Comparison of ENCODE assay signal across 22 cellular contexts in genomic region chr3:122512284-122512683, GRCh38. TPM values are rescaled to one million over a fixed set of nuclear protein-coding genes. Genes with fewer than 3 reads are reported as not detected.
DNase-seq lines count a peak whose midpoint lies in the region; ATAC-seq and TF ChIP-seq lines count a peak whose summit lies in the region.
"Had no signal": no experiment of that assay in that cellular context is flagged by ENCODE, and none has a peak within 500 bp of the region (broad histone marks: within the 10 kb centered on the region; RNA-seq: fewer than 3 reads in every experiment).

No MANE protein-coding gene starts in this region.

- peaks cover 34% of the 10 kb centered on the region for H3K4me1 ChIP-seq in CD4-positive, CD25-positive, alpha-beta regulatory T cell (ENCODE audit: control insufficient read depth, insufficient read depth, low read length, poor library complexity, severe bottlenecking)
- H3K4me1 ChIP-seq in mammary epithelial cell (ENCODE audit: insufficient read depth, low read length) = peaks cover 17% of the 10 kb centered on the region

- no peak overlapping the region for H3K27ac Mint-ChIP-seq in CD4-positive, CD25-positive, alpha-beta regulatory T cell
- no peak overlapping the region for H3K27ac Mint-ChIP-seq in HFFc6
- H3K27ac Mint-ChIP-seq: activated CD8-positive, alpha-beta T cell treated with anti-CD3 and anti-CD28 coated beads, Interleukin-2, amount 10 ng/mL, durations not matched to agents 7 days and 5 days had no signal

- H3K4me3 Mint-ChIP-seq in CD4-positive, CD25-positive, alpha-beta regulatory T cell = peak overlapping the region in 3 of 4 donors; percentile 31 to 92 (median 53)
- 0 out of 2 replicates have a peak overlapping the region, but pooled peaks have one; percentile 9 for H3K4me3 Mint-ChIP-seq in HFFc6

- ATAC-seq in CD4-positive, CD25-positive, alpha-beta regulatory T cell (ENCODE audit: low read depth in 2 of 2) = no peak
- no peak for ATAC-seq in HG03442 (IDR thresholded peaks at IDR 0.05; ENCODE audit: unreplicated experiment)
- ATAC-seq: activated CD8-positive, alpha-beta T cell treated with anti-CD3 and anti-CD28 coated beads, Interleukin-2, amount 10 ng/mL, durations not matched to agents 7 days and 5 days; Right ventricle myocardium inferior had no signal

- H3K27ac ChIP-seq in CD4-positive, CD25-positive, alpha-beta regulatory T cell (ENCODE audit: insufficient read depth, low read length, poor library complexity, severe bottlenecking) = no peak overlapping the region
- H3K27ac ChIP-seq in mammary epithelial cell (ENCODE audit: insufficient read depth, low read depth, low read length) (no peak overlapping the region), neural cell (ENCODE audit: low read length) (no peak overlapping the region)
- H3K27ac ChIP-seq: adrenal gland, ovary, skin epidermis had no signal

- intact Hi-C loops in mammary epithelial cell (cut with micrococcal nuclease) = no loop called here
- intact Hi-C loops in cardiac septum (cut with DNase I) = no loop called here

- H3K4me3 ChIP-seq in CD4-positive, CD25-positive, alpha-beta regulatory T cell (ENCODE audit: low read depth, low read length) = no peak overlapping the region
- H3K4me3 ChIP-seq in mammary epithelial cell (replicated peaks in 1 of 3; ENCODE audit: insufficient read depth in 1 of 3, low read depth in 2 of 3, low read length in 3 of 3) = no peak overlapping the region
- H3K4me3 ChIP-seq in neural cell (ENCODE audit: low read length) = no peak overlapping the region
- H3K4me3 ChIP-seq: adrenal gland, HAP-1, ovary, skin epidermis had no signal

- H3K79me2 ChIP-seq in mammary epithelial cell (ENCODE audit: insufficient read depth, low read length) (peaks cover 72% of the 10 kb centered on the region), neural cell (replicated peaks; ENCODE audit: insufficient read depth, low read length) (peaks cover 65% of the 10 kb centered on the region)

- peaks cover 46 to 74% (median 53%) of the 10 kb centered on the region in 4 donors for H3K4me1 Mint-ChIP-seq in CD4-positive, CD25-positive, alpha-beta regulatory T cell
- peaks cover 57% of the 10 kb centered on the region for H3K4me1 Mint-ChIP-seq in HFFc6 (ENCODE audit: low read depth)

- H3K27me3 ChIP-seq in CD4-positive, CD25-positive, alpha-beta regulatory T cell (ENCODE audit: control insufficient read depth, insufficient read depth, low read length) = no peaks in the 10 kb centered on the region
- H3K27me3 ChIP-seq in mammary epithelial cell (ENCODE audit: insufficient read depth, low read length) (no peaks in the 10 kb centered on the region), neural cell (ENCODE audit: insufficient read depth, low read depth, low read length) (no peaks in the 10 kb centered on the region)
- H3K27me3 ChIP-seq: adrenal gland, ovary had no signal

- WGBS in mammary epithelial cell (ENCODE audit: low coverage, missing lambda C conversion rate) = 89% methylated on average over 15 of the region's 15 CpGs

- peaks cover 9% of the 10 kb centered on the region for H3K36me3 Mint-ChIP-seq in CD4-positive, CD25-positive, alpha-beta regulatory T cell
- H3K36me3 Mint-ChIP-seq in HFFc6 (ENCODE audit: low read depth) = peaks cover 15% of the 10 kb centered on the region; the same call in 1 of the 2 replicates

- no peak for TF ChIP-seq CTCF in HFFc6 (IDR thresholded peaks at IDR 0.05)
- no peak for TF ChIP-seq CTCF in mammary epithelial cell (conservative IDR thresholded peaks at IDR 0.05 in 1 of 2, IDR thresholded peaks at IDR 0.05 in 1 of 2; ENCODE audit: extremely low read depth in 1 of 2, insufficient read depth in 1 of 2, low read depth in 1 of 2, low read length in 2 of 2)
- TF ChIP-seq CTCF in neural cell (IDR thresholded peaks at IDR 0.05; ENCODE audit: poor library complexity, severe bottlenecking) = no peak

- no peaks in the 10 kb centered on the region for H3K9me2 ChIP-seq in neural cell (ENCODE audit: insufficient read depth, low read length)

- H3K9me3 ChIP-seq in CD4-positive, CD25-positive, alpha-beta regulatory T cell (ENCODE audit: control insufficient read depth in 2 of 2, low read length in 2 of 2) = no peaks in the 10 kb centered on the region
- H3K9me3 ChIP-seq in mammary epithelial cell (replicated peaks; ENCODE audit: insufficient read depth, low read length) (no peaks in the 10 kb centered on the region), neural cell (ENCODE audit: low read length) (no peaks in the 10 kb centered on the region)
- H3K9me3 ChIP-seq: HAP-1, ovary had no signal

- no peaks in the 10 kb centered on the region for H3K36me3 ChIP-seq in CD4-positive, CD25-positive, alpha-beta regulatory T cell (ENCODE audit: control insufficient read depth, insufficient read depth, low read length)
- no peaks in the 10 kb centered on the region for H3K36me3 ChIP-seq in mammary epithelial cell (ENCODE audit: insufficient read depth, low read length)
- no peaks in the 10 kb centered on the region for H3K36me3 ChIP-seq in neural cell (ENCODE audit: insufficient read depth, low read length)
- H3K36me3 ChIP-seq: adrenal gland, ovary had no signal

- CTCF ChIA-PET in mammary epithelial cell (lab: Charles Lee; ENCODE audit: low non-redundant PET) = no interaction called here

- no TSS peak for BruUV-seq in mammary epithelial cell (replicated peaks; lab: Mats Ljungman, UMichigan)

- TF ChIP-seq EP300 in neural cell (conservative IDR thresholded peaks at IDR 0.05; ENCODE audit: poor library complexity, severe bottlenecking) = no peak

- H3K27me3 Mint-ChIP-seq in CD4-positive, CD25-positive, alpha-beta regulatory T cell = peaks cover 13% of the 10 kb centered on the region
- H3K27me3 Mint-ChIP-seq in HFFc6 (ENCODE audit: insufficient read depth) = no peaks in the 10 kb centered on the region
- H3K27me3 Mint-ChIP-seq: memory B cell had no signal

- in situ Hi-C loops in mammary epithelial cell (cut with MboI; ENCODE audit: low sequenced_read_pairs in 2 of 2) = no loop called here

- no peak for DNase-seq in CD4-positive, CD25-positive, alpha-beta regulatory T cell
- no peak for DNase-seq in HFFc6
- DNase-seq in mammary epithelial cell = no peak
- DNase-seq in NCI-H2196 (lab: John Stamatoyannopoulos, UW; ENCODE audit: unreplicated experiment) = no peak
- no peak for DNase-seq in inferior parietal cortex (ENCODE audit: extremely low spot score)
- no peak for DNase-seq in cardiac septum (ENCODE audit: low spot score)
- DNase-seq: activated CD8-positive, alpha-beta T cell treated with anti-CD3 and anti-CD28 coated beads, Interleukin-2, amount 10 ng/mL, durations not matched to agents 7 days and 5 days; adrenal gland; Calu3; caudate nucleus; effector CD8-positive, alpha-beta T cell; KG1; NCI-H1105; NCI-H524 treated with DMSO at 0.1 percent for 48 hours; ovary; stimulated activated CD4-positive, alpha-beta T cell treated with anti-CD3 and anti-CD28 coated beads, Interleukin-4, amount 100 ng/mL, for 24 hours had no signal

- H2AFZ ChIP-seq in mammary epithelial cell (ENCODE audit: low read depth, low read length) (no peak overlapping the region), neural cell (ENCODE audit: low read depth, low read length) (no peak overlapping the region)

- TF ChIP-seq RAD21 in neural cell (conservative IDR thresholded peaks at IDR 0.05) = no peak

- H3K9ac ChIP-seq in mammary epithelial cell (ENCODE audit: insufficient read depth, low read length) = no peak overlapping the region
- no peak overlapping the region for H3K9ac ChIP-seq in neural cell (ENCODE audit: low read length)

- peaks cover 5% of the 10 kb centered on the region for H3F3A ChIP-seq in neural cell (ENCODE audit: insufficient read depth, low read length, poor library complexity, severe bottlenecking)

- peak overlapping the region; percentile 75 for H3K4me2 ChIP-seq in mammary epithelial cell (ENCODE audit: insufficient read depth, low read depth, low read length)
- H3K4me2 ChIP-seq in neural cell (ENCODE audit: low read length) = peak overlapping the region; percentile 59

- dilution Hi-C loops in mammary epithelial cell (cut with HindIII; ENCODE audit: low sequenced_read_pairs) = no loop called here

- peaks cover 0 to 2% (median 0%) of the 10 kb centered on the region in 7 donors for H3K9me3 Mint-ChIP-seq in CD4-positive, CD25-positive, alpha-beta regulatory T cell
- H3K9me3 Mint-ChIP-seq in HFFc6 = no peaks in the 10 kb centered on the region

- H4K20me1 ChIP-seq in mammary epithelial cell (ENCODE audit: insufficient read depth, low read length) = peaks cover 10% of the 10 kb centered on the region
- peaks cover 3% of the 10 kb centered on the region for H4K20me1 ChIP-seq in neural cell (ENCODE audit: insufficient read depth)

TF ChIP-seq in neural cell, 6 proteins besides CTCF, POLR2A, EP300 and RAD21 (continues in another document):
- no peak for TF ChIP-seq SMC3 (conservative IDR thresholded peaks at IDR 0.05; ENCODE audit: poor library complexity)
- no peak for TF ChIP-seq TAF1 (IDR thresholded peaks at IDR 0.05; ENCODE audit: low read depth)

RNA-seq across cellular contexts. Expression of gene KPNA1, which starts 2.5 kb away (rescaled TPM):
- 57.8 TPM for total RNA-seq in CD4-positive, CD25-positive, alpha-beta regulatory T cell
- polyA plus RNA-seq in CD4-positive, CD25-positive, alpha-beta regulatory T cell = 10 to 100 TPM; 41.4 to 50.0 (median 43.8) TPM
- total RNA-seq in HFFc6 (2021; fragmentation: NEBNext Ultra II Directional; extraction: Animal tissue kit (Norgen Biotek cat#: 25700)) = 100 to 1,000 TPM in 3 of 6 experiments, 10 to 100 TPM in 3; 93.5 to 105 (median 98.1) TPM
- total RNA-seq in mammary epithelial cell (10 to 100 TPM; 70.0 to 95.3 TPM), cardiac septum (94.7 TPM)
- polyA plus RNA-seq in mammary epithelial cell (44.1 TPM), neural cell (28.5 and 35.8 TPM in 2 replicates)
- polyA minus RNA-seq in mammary epithelial cell (67.4 TPM), neural cell (58.4 and 77.6 TPM in 2 replicates)

RNA-seq across cellular contexts. Expression of gene PARP9, which starts 51.8 kb away (rescaled TPM):
- total RNA-seq in CD4-positive, CD25-positive, alpha-beta regulatory T cell = 47.6 TPM
- polyA plus RNA-seq in CD4-positive, CD25-positive, alpha-beta regulatory T cell = 10 to 100 TPM; 24.2 to 41.9 (median 37.5) TPM
- 10 to 100 TPM in 3 of 6 experiments, 1 to 10 TPM in 3; 5.2 to 11.0 (median 9.7) TPM for total RNA-seq in HFFc6 (2021; fragmentation: NEBNext Ultra II Directional; extraction: Animal tissue kit (Norgen Biotek cat#: 25700))
- total RNA-seq in mammary epithelial cell = 10 to 100 TPM in 1 of 2 donors, 1 to 10 TPM in 1; 6.4 to 10.0 TPM
- 6.4 TPM for polyA plus RNA-seq in mammary epithelial cell
- 0.78 TPM for polyA minus RNA-seq in mammary epithelial cell
- not detected in 2 replicates for polyA plus RNA-seq in neural cell
- polyA minus RNA-seq in neural cell = not detected in 2 replicates
- 15.0 TPM for total RNA-seq in cardiac septum

RNA-seq across cellular contexts. Expression of gene DTX3L, which starts 51.9 kb away (rescaled TPM):
- 48.0 TPM for total RNA-seq in CD4-positive, CD25-positive, alpha-beta regulatory T cell
- polyA plus RNA-seq in CD4-positive, CD25-positive, alpha-beta regulatory T cell = 10 to 100 TPM; 25.9 to 32.8 (median 29.2) TPM
- total RNA-seq in HFFc6 (2021; fragmentation: NEBNext Ultra II Directional; extraction: Animal tissue kit (Norgen Biotek cat#: 25700)) = 10 to 100 TPM in 5 of 6 experiments, 1 to 10 TPM in 1; 6.2 to 16.7 (median 15.6) TPM
- total RNA-seq in mammary epithelial cell (10 to 100 TPM; 10.7 to 15.6 TPM), cardiac septum (14.3 TPM)
- polyA plus RNA-seq in mammary epithelial cell (3.5 TPM), neural cell (not detected in 2 replicates)
- polyA minus RNA-seq in mammary epithelial cell (16.1 TPM), neural cell (not detected in 2 replicates)
